Comparison of ENCODE assay signal across 1 cellular context in the genomic region with DNA sequence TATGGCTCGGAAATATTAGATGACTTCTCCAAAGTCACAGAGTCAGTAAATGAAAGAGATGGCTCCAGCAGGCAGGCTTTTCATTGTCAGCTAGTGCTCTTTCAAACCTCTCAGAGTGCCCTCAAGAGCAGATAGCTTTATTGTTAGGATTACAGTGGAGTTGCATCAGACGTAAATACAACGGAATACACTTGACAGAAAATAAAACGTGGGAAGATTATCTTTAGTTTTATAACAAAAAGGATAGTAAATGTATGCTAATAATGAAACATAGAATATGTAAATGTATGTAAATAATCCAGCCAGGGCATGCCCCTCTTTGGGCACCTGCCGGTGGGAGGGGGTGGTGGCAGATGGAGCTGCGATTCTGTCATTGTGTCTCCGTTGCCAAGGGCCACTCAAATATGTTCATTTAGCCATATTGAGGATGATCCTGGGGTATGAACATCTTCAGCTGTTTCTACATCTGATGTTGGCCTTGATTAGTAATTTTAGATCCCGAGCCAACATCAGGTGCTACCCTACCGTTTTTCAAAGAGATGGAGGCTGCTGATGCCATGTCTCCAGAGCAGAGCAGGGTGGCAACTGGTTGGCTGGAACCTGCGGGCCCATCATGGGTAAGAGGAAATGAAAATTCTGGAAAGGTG.
TF ChIP-seq lines count a peak whose summit lies in the region.

No MANE protein-coding gene starts in this region.

TF ChIP-seq in K562, 482 proteins besides CTCF, POLR2A, EP300 and RAD21 (continued from another document):
- TF ChIP-seq, protein P1, sequence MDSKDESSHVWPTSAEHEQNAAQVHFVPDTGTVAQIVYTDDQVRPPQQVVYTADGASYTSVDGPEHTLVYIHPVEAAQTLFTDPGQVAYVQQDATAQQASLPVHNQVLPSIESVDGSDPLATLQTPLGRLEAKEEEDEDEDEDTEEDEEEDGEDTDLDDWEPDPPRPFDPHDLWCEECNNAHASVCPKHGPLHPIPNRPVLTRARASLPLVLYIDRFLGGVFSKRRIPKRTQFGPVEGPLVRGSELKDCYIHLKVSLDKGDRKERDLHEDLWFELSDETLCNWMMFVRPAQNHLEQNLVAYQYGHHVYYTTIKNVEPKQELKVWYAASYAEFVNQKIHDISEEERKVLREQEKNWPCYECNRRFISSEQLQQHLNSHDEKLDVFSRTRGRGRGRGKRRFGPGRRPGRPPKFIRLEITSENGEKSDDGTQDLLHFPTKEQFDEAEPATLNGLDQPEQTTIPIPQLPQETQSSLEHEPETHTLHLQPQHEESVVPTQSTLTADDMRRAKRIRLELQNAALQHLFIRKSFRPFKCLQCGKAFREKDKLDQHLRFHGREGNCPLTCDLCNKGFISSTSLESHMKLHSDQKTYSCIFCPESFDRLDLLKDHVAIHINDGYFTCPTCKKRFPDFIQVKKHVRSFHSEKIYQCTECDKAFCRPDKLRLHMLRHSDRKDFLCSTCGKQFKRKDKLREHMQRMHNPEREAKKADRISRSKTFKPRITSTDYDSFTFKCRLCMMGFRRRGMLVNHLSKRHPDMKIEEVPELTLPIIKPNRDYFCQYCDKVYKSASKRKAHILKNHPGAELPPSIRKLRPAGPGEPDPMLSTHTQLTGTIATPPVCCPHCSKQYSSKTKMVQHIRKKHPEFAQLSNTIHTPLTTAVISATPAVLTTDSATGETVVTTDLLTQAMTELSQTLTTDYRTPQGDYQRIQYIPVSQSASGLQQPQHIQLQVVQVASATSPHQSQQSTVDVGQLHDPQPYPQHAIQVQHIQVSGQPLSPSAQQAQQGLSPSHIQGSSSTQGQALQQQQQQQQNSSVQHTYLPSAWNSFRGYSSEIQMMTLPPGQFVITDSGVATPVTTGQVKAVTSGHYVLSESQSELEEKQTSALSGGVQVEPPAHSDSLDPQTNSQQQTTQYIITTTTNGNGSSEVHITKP (IDR thresholded peaks at IDR 0.05; ENCODE audit: partially characterized antibody): no peak
- no peak for TF ChIP-seq THRAP3 (IDR thresholded peaks at IDR 0.05; ENCODE audit: borderline replicate concordance)
- TF ChIP-seq NEUROD1 (IDR thresholded peaks at IDR 0.05; ENCODE audit: borderline replicate concordance, low read depth, low read length, partially characterized antibody): no peak
- no peak for TF ChIP-seq EZH2 (IDR thresholded peaks at IDR 0.05; ENCODE audit: borderline replicate concordance, low read depth, low read length)
- no peak for TF ChIP-seq ZNF224 (CRISPR knock-in tag; IDR thresholded peaks at IDR 0.05)
- no peak for TF ChIP-seq ZNF347 (CRISPR knock-in tag; IDR thresholded peaks at IDR 0.05; ENCODE audit: low read depth)
- TF ChIP-seq SOX6 (IDR thresholded peaks at IDR 0.05): peak; percentile 83
- TF ChIP-seq, protein P2, sequence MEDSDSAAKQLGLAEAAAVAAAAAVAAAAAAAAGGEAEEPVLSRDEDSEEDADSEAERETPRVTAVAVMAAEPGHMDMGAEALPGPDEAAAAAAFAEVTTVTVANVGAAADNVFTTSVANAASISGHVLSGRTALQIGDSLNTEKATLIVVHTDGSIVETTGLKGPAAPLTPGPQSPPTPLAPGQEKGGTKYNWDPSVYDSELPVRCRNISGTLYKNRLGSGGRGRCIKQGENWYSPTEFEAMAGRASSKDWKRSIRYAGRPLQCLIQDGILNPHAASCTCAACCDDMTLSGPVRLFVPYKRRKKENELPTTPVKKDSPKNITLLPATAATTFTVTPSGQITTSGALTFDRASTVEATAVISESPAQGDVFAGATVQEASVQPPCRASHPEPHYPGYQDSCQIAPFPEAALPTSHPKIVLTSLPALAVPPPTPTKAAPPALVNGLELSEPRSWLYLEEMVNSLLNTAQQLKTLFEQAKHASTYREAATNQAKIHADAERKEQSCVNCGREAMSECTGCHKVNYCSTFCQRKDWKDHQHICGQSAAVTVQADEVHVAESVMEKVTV (CRISPR knock-in tag; IDR thresholded peaks at IDR 0.05): peak; percentile 20; the same call in 1 of the 2 replicates
- TF ChIP-seq CCAR2 (IDR thresholded peaks at IDR 0.05; ENCODE audit: low read depth, low read length): no peak
- TF ChIP-seq GTF2E2 (tag; IDR thresholded peaks at IDR 0.05): peak; percentile 54; the same call in 1 of the 2 replicates
- TF ChIP-seq, protein P3, sequence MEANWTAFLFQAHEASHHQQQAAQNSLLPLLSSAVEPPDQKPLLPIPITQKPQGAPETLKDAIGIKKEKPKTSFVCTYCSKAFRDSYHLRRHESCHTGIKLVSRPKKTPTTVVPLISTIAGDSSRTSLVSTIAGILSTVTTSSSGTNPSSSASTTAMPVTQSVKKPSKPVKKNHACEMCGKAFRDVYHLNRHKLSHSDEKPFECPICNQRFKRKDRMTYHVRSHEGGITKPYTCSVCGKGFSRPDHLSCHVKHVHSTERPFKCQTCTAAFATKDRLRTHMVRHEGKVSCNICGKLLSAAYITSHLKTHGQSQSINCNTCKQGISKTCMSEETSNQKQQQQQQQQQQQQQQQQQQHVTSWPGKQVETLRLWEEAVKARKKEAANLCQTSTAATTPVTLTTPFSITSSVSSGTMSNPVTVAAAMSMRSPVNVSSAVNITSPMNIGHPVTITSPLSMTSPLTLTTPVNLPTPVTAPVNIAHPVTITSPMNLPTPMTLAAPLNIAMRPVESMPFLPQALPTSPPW (CRISPR knock-in tag; IDR thresholded peaks at IDR 0.05): no peak
- TF ChIP-seq, protein P4, sequence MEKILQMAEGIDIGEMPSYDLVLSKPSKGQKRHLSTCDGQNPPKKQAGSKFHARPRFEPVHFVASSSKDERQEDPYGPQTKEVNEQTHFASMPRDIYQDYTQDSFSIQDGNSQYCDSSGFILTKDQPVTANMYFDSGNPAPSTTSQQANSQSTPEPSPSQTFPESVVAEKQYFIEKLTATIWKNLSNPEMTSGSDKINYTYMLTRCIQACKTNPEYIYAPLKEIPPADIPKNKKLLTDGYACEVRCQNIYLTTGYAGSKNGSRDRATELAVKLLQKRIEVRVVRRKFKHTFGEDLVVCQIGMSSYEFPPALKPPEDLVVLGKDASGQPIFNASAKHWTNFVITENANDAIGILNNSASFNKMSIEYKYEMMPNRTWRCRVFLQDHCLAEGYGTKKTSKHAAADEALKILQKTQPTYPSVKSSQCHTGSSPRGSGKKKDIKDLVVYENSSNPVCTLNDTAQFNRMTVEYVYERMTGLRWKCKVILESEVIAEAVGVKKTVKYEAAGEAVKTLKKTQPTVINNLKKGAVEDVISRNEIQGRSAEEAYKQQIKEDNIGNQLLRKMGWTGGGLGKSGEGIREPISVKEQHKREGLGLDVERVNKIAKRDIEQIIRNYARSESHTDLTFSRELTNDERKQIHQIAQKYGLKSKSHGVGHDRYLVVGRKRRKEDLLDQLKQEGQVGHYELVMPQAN (IDR thresholded peaks at IDR 0.05; ENCODE audit: borderline replicate concordance): no peak
- TF ChIP-seq SMARCB1 (IDR thresholded peaks at IDR 0.05; ENCODE audit: insufficient read length, low read depth): no peak
- TF ChIP-seq KDM5B (IDR thresholded peaks at IDR 0.05; ENCODE audit: insufficient replicate concordance, low read depth, low read length): no peak
- peak; percentile 93 for TF ChIP-seq ZNF584 (CRISPR knock-in tag; IDR thresholded peaks at IDR 0.05; ENCODE audit: low read depth)
- TF ChIP-seq SMAD3 (CRISPR knock-in tag; conservative IDR thresholded peaks at IDR 0.05): peak; percentile 63; the same call in 1 of the 2 replicates
- TF ChIP-seq, protein P5, sequence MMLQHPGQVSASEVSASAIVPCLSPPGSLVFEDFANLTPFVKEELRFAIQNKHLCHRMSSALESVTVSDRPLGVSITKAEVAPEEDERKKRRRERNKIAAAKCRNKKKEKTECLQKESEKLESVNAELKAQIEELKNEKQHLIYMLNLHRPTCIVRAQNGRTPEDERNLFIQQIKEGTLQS (IDR thresholded peaks at IDR 0.05): peak; percentile 80; the same call in 1 of the 2 replicates
- TF ChIP-seq, protein P5 (CRISPR knock-in tag; conservative IDR thresholded peaks at IDR 0.05): no peak
- TF ChIP-seq, protein P6, sequence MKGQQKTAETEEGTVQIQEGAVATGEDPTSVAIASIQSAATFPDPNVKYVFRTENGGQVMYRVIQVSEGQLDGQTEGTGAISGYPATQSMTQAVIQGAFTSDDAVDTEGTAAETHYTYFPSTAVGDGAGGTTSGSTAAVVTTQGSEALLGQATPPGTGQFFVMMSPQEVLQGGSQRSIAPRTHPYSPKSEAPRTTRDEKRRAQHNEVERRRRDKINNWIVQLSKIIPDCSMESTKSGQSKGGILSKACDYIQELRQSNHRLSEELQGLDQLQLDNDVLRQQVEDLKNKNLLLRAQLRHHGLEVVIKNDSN (CRISPR knock-in tag; IDR thresholded peaks at IDR 0.05): no peak
- TF ChIP-seq U2AF2 (optimal IDR thresholded peaks at IDR 0.05; ENCODE audit: low read depth, low read length): no peak
- TF ChIP-seq ZKSCAN3 (CRISPR knock-in tag; IDR thresholded peaks at IDR 0.05): no peak
- TF ChIP-seq DNMT1 (IDR thresholded peaks at IDR 0.05): no peak
- TF ChIP-seq, protein P7, sequence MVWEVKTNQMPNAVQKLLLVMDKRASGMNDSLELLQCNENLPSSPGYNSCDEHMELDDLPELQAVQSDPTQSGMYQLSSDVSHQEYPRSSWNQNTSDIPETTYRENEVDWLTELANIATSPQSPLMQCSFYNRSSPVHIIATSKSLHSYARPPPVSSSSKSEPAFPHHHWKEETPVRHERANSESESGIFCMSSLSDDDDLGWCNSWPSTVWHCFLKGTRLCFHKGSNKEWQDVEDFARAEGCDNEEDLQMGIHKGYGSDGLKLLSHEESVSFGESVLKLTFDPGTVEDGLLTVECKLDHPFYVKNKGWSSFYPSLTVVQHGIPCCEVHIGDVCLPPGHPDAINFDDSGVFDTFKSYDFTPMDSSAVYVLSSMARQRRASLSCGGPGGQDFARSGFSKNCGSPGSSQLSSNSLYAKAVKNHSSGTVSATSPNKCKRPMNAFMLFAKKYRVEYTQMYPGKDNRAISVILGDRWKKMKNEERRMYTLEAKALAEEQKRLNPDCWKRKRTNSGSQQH (CRISPR knock-in tag; IDR thresholded peaks at IDR 0.05): no peak
- TF ChIP-seq ZNF778 (CRISPR knock-in tag; IDR thresholded peaks at IDR 0.05): no peak
- TF ChIP-seq, protein P8, sequence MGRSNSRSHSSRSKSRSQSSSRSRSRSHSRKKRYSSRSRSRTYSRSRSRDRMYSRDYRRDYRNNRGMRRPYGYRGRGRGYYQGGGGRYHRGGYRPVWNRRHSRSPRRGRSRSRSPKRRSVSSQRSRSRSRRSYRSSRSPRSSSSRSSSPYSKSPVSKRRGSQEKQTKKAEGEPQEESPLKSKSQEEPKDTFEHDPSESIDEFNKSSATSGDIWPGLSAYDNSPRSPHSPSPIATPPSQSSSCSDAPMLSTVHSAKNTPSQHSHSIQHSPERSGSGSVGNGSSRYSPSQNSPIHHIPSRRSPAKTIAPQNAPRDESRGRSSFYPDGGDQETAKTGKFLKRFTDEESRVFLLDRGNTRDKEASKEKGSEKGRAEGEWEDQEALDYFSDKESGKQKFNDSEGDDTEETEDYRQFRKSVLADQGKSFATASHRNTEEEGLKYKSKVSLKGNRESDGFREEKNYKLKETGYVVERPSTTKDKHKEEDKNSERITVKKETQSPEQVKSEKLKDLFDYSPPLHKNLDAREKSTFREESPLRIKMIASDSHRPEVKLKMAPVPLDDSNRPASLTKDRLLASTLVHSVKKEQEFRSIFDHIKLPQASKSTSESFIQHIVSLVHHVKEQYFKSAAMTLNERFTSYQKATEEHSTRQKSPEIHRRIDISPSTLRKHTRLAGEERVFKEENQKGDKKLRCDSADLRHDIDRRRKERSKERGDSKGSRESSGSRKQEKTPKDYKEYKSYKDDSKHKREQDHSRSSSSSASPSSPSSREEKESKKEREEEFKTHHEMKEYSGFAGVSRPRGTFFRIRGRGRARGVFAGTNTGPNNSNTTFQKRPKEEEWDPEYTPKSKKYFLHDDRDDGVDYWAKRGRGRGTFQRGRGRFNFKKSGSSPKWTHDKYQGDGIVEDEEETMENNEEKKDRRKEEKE (IDR thresholded peaks at IDR 0.05; ENCODE audit: borderline replicate concordance in 1 of 2, control insufficient read depth in 1 of 2, low read depth in 2 of 2, low read length in 1 of 2): no peak
- peak; percentile 49; the same call in 1 of the 2 replicates for TF ChIP-seq ZSCAN32 (CRISPR knock-in tag; IDR thresholded peaks at IDR 0.05)
- TF ChIP-seq CBFB (CRISPR knock-in tag; IDR thresholded peaks at IDR 0.05): no peak
- no peak for TF ChIP-seq CCNT2 (IDR thresholded peaks at IDR 0.05; ENCODE audit: borderline replicate concordance, extremely low read depth, insufficient read length, low read depth, low read length)
TF ChIP-seq in K562: peak in this region for 54.
